23 cellular contexts compared by ENCODE assay signal in the genomic region with DNA sequence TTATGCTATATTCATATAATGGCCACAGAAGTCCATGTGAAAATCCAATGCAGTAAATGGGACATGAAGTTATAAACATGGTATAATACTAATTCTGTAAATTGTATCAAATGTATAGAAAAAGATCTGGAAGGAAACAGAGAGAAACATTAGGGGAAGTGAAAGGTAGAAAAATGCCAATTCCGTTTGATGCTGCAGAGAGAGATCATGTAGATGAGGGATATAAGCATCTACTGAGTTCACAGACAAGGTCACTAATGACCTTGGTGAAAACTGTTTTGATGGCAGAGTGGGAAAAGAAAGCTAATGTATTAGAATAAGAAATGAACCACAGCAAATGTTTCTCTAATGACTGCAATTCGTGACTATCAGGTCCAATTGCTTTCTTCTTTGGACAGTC.
"Had no signal": no experiment of that assay in that cellular context is flagged by ENCODE, and none has a peak within 500 bp of the region (broad histone marks: within the 10 kb centered on the region; RNA-seq: fewer than 3 reads in every experiment).

No MANE protein-coding gene starts in this region.

- H3K4me3 ChIP-seq: MG63 had no signal

- ATAC-seq: HepG2, Panc1, PC-3, T-cell had no signal

- H3K9ac ChIP-seq: SK-N-SH had no signal

- DNase-seq: IMR-90, Karpas-422, KG1, MG63, NCI-H1092 treated with DMSO at 0.1 percent for 48 hours, NCI-H1436, NCI-H1694, NCI-H187 treated with DMSO at 0.1 percent for 48 hours, NCI-H2029 treated with DMSO at 0.1 percent for 48 hours, NCI-H2171 treated with DMSO at 0.1 percent for 48 hours, NCI-H345, NCI-H446 treated with DMSO at 0.1 percent for 48 hours, NCI-H510A treated with DMSO at 0.1 percent for 48 hours, NCI-H526 treated with DMSO at 0.1 percent for 48 hours, NCI-H748 treated with DMSO at 0.1 percent for 48 hours, PC-3, SHP77, SK-N-SH, SW 1271, T-cell had no signal

- H3K27ac ChIP-seq: RWPE1 had no signal

- H3K9me2 ChIP-seq: SK-N-SH had no signal

- FAIRE-seq: HepG2 had no signal

- H3K4me2 ChIP-seq: SK-N-SH had no signal

- H3K27me3 ChIP-seq: MG63 had no signal

- H3K9me3 ChIP-seq: MG63, SK-N-SH had no signal
